Comparison of ENCODE assay signal across 8 cellular contexts in the genomic region with DNA sequence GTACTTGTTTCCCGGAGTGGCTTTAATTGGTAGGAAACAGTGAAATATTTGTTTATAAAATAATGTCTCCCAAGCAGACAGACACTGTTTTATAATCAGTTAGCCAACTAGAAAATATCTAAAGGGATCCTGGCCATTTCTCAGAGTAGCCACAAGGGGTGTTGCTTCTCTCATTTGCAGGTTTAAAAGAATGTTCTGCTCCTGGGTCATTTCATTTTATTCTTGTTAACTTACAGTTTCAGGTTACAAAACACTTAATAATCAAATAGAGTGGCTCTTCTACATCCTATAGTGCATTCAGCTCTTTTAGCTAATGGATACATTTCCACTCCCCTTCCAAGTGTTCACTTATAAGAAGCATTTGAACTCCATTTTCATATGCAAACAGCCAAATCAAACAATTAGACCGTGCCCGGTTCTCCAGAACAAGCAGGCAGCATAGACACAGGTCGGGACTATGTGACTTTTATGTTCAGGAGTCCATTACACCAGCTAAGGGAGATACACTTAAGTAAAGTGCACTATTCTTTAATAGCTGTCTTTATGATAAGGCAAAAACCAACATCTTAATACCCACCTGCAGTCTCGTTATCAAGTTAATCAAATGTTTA.
A peak's percentile ranks its signal among the peaks of the same experiment; 100 is the strongest.
DNase-seq lines count a peak whose midpoint lies in the region; ATAC-seq and TF ChIP-seq lines count a peak whose summit lies in the region.

No MANE protein-coding gene starts in this region.

- H3K36me3 ChIP-seq in esophagus muscularis mucosa (no peaks in the 10 kb centered on the region), tibial nerve (no peaks in the 10 kb centered on the region)

- no peaks in the 10 kb centered on the region for H3K27me3 ChIP-seq in esophagus muscularis mucosa
- H3K27me3 ChIP-seq in tibial nerve = no peaks in the 10 kb centered on the region

- no peaks in the 10 kb centered on the region for H3K9me3 Mint-ChIP-seq in naive thymus-derived CD8-positive, alpha-beta T cell

- no peaks in the 10 kb centered on the region for H3K4me1 Mint-ChIP-seq in naive thymus-derived CD8-positive, alpha-beta T cell

- no peaks in the 10 kb centered on the region for H3K36me3 Mint-ChIP-seq in naive thymus-derived CD8-positive, alpha-beta T cell

- H3K4me3 Mint-ChIP-seq in naive thymus-derived CD8-positive, alpha-beta T cell = no peak overlapping the region

- peaks cover 10 to 21% (median 15%) of the 10 kb centered on the region in 5 donors for H3K27me3 Mint-ChIP-seq in naive thymus-derived CD8-positive, alpha-beta T cell

- TF ChIP-seq EP300 in esophagus muscularis mucosa (IDR thresholded peaks at IDR 0.05) (no peak), tibial nerve (IDR thresholded peaks at IDR 0.05) (no peak)

- TF ChIP-seq CTCF in esophagus muscularis mucosa (IDR thresholded peaks at IDR 0.05) = peak; percentile 25 to 50 (median 30)
- peak in 3 of 5 experiments; percentile 20 to 37 (median 26) for TF ChIP-seq CTCF in tibial nerve (IDR thresholded peaks at IDR 0.05)

- POLR2A ChIA-PET in naive thymus-derived CD8-positive, alpha-beta T cell (lab: Charles Lee) = no interaction called here

- H3K4me1 ChIP-seq in esophagus muscularis mucosa (no peaks in the 10 kb centered on the region), tibial nerve (no peaks in the 10 kb centered on the region)

- H3K4me3 ChIP-seq in esophagus muscularis mucosa = no peak overlapping the region
- H3K4me3 ChIP-seq in tibial nerve = no peak overlapping the region

- 79% methylated on average over 5 of the region's 5 CpGs for WGBS in esophagus muscularis mucosa
- 57 to 59% methylated on average over 5 of the region's 5 CpGs for WGBS in tibial nerve, 2 donors

- H3K27ac Mint-ChIP-seq in naive thymus-derived CD8-positive, alpha-beta T cell = no peak overlapping the region

- H3K27ac ChIP-seq in esophagus muscularis mucosa (replicated peaks in 1 of 4) (no peak overlapping the region), tibial nerve (no peak overlapping the region)

- ATAC-seq in GM21515 (IDR thresholded peaks at IDR 0.05; ENCODE audit: unreplicated experiment) = no peak
- ATAC-seq in naive thymus-derived CD8-positive, alpha-beta T cell = no peak

- intact Hi-C loops in esophagus muscularis mucosa (cut with DNase I) = no loop called here

- H3K9me3 ChIP-seq in esophagus muscularis mucosa (no peaks in the 10 kb centered on the region), tibial nerve (no peaks in the 10 kb centered on the region)

- TF ChIP-seq POLR2A in esophagus muscularis mucosa (IDR thresholded peaks at IDR 0.05; ENCODE audit: low read depth) (no peak), tibial nerve (IDR thresholded peaks at IDR 0.05) (no peak)

- DNase-seq in NCI-H1436 (lab: John Stamatoyannopoulos, UW) (peak; percentile 39), NCI-H1436 treated with DMSO at 0.1 percent for 48 hours (lab: John Stamatoyannopoulos, UW) (no peak), NCI-H82 treated with DMSO at 0.1 percent for 48 hours (lab: John Stamatoyannopoulos, UW; ENCODE audit: unreplicated experiment) (peak; percentile 11), esophagus muscularis mucosa (ENCODE audit: extremely low spot score) (no peak), tibial nerve (ENCODE audit: low spot score in 2 of 2) (no peak), cerebellar cortex (ENCODE audit: low spot score) (no peak)
- DNase-seq in naive thymus-derived CD8-positive, alpha-beta T cell = no peak

Comparison
In these comparisons a context has a peak if more than half of its experiments do, and no peak if none do; other contexts are left out.
1. DNase-seq: peak in NCI-H1436 (single experiment) and NCI-H82 treated with DMSO at 0.1 percent for 48 hours (single experiment); none in NCI-H1436 treated with DMSO at 0.1 percent for 48 hours (single experiment), esophagus muscularis mucosa (single experiment), tibial nerve (0 of 2), cerebellar cortex (single experiment) and naive thymus-derived CD8-positive, alpha-beta T cell (0 of 10).